Comparison of ENCODE assay signal across 27 cellular contexts in genomic region chr11:103807806-103808205, GRCh38.
DNase-seq lines count a peak whose midpoint lies in the region; ATAC-seq and TF ChIP-seq lines count a peak whose summit lies in the region.
"Had no signal": no experiment of that assay in that cellular context is flagged by ENCODE, and none has a peak within 500 bp of the region (broad histone marks: within the 10 kb centered on the region; RNA-seq: fewer than 3 reads in every experiment).

No MANE protein-coding gene starts in this region.

- H3K4me3 Mint-ChIP-seq in Calu3 (ENCODE audit: low read depth, unreplicated experiment) (no peak overlapping the region), nephron (no peak overlapping the region)
- H3K4me3 Mint-ChIP-seq: activated CD4-positive, alpha-beta T cell treated with anti-CD3 and anti-CD28 coated beads, Interleukin-2, amount 10 ng/mL, durations not matched to agents 24 days and 14 days; activated naive CD4-positive, alpha-beta T cell treated with anti-CD3 and anti-CD28 coated beads, Interleukin-2, amount 10 ng/mL, durations not matched to agents 7 days and 5 days; CD4-positive, alpha-beta T cell had no signal

- intact Hi-C loops in Calu3 (cut with micrococcal nuclease; ENCODE audit: unreplicated experiment) (loop anchor here (2.0 to 5.0 kb wide), 3 partner anchors 81 to 126 kb away; no protein-coding TSS in a partner anchor), uterus (cut with DNase I; ENCODE audit: low total_unique reads) (no loop called here)

- H3K27me3 ChIP-seq in uterus = no peaks in the 10 kb centered on the region
- H3K27me3 ChIP-seq: Peyer's patch, SJSA1, spleen had no signal

- BruUV-seq in Calu3 (replicated peaks; lab: Mats Ljungman, UMichigan) = no TSS peak

- H3K4me3 ChIP-seq in epithelial cell of esophagus (ENCODE audit: low read length) (no peak overlapping the region), uterus (no peak overlapping the region)
- H3K4me3 ChIP-seq: GM12878, Peyer's patch, psoas muscle, SJSA1, spleen had no signal

- no peak for TF ChIP-seq POLR2A in uterus (IDR thresholded peaks at IDR 0.05)

- H3K4me1 Mint-ChIP-seq in Calu3 (ENCODE audit: low read depth, unreplicated experiment) (peaks cover 40% of the 10 kb centered on the region), nephron (peaks cover 18% of the 10 kb centered on the region)
- H3K4me1 Mint-ChIP-seq: activated CD4-positive, alpha-beta T cell treated with anti-CD3 and anti-CD28 coated beads, Interleukin-2, amount 10 ng/mL, durations not matched to agents 24 days and 14 days; activated naive CD4-positive, alpha-beta T cell treated with anti-CD3 and anti-CD28 coated beads, Interleukin-2, amount 10 ng/mL, durations not matched to agents 7 days and 5 days had no signal

- no peaks in the 10 kb centered on the region for H3K4me1 ChIP-seq in uterus
- H3K4me1 ChIP-seq: Peyer's patch, psoas muscle, spleen had no signal

- H3K27ac Mint-ChIP-seq in Calu3 (ENCODE audit: unreplicated experiment) (peak overlapping the region; percentile 38), nephron (peak overlapping the region in 2 of 3 experiments; percentile 0 to 41)
- H3K27ac Mint-ChIP-seq: activated CD4-positive, alpha-beta T cell treated with anti-CD3 and anti-CD28 coated beads, Interleukin-2, amount 10 ng/mL, durations not matched to agents 24 days and 14 days; activated naive CD4-positive, alpha-beta T cell treated with anti-CD3 and anti-CD28 coated beads, Interleukin-2, amount 10 ng/mL, durations not matched to agents 7 days and 5 days; CD4-positive, alpha-beta T cell had no signal

- CTCF ChIA-PET in Calu3 (lab: Charles Lee) = no interaction called here

- H3K9me3 Mint-ChIP-seq in Calu3 (ENCODE audit: low read depth, unreplicated experiment) (peaks cover 2% of the 10 kb centered on the region), nephron (no peaks in the 10 kb centered on the region)
- H3K9me3 Mint-ChIP-seq: activated CD4-positive, alpha-beta T cell treated with anti-CD3 and anti-CD28 coated beads, Interleukin-2, amount 10 ng/mL, durations not matched to agents 24 days and 14 days; activated naive CD4-positive, alpha-beta T cell treated with anti-CD3 and anti-CD28 coated beads, Interleukin-2, amount 10 ng/mL, durations not matched to agents 7 days and 5 days; CD4-positive, alpha-beta T cell had no signal

- H3K36me3 ChIP-seq in uterus = no peaks in the 10 kb centered on the region
- H3K36me3 ChIP-seq: Peyer's patch, SJSA1, spleen had no signal

- DNase-seq in Calu3 (no peak), NCI-H69 (lab: John Stamatoyannopoulos, UW) (peak; percentile 72), epithelial cell of esophagus (ENCODE audit: low read depth) (peak; percentile 46), uterus (no peak), H4 (ENCODE audit: low spot score) (no peak)
- DNase-seq: activated CD4-positive, alpha-beta T cell treated with anti-CD3 and anti-CD28 coated beads, Interleukin-2, amount 10 ng/mL, durations not matched to agents 24 days and 14 days; activated naive CD4-positive, alpha-beta T cell treated with anti-CD3 and anti-CD28 coated beads, Interleukin-2, amount 10 ng/mL, durations not matched to agents 7 days and 5 days; anterior cingulate cortex; CD4-positive, alpha-beta T cell; DMS79; Kasumi-1; left ventricle myocardium superior; NCI-H1048; NCI-H2081; NCI-H510A; Peyer's patch; psoas muscle; spleen; stimulated activated CD4-positive, alpha-beta T cell treated with anti-CD3 and anti-CD28 coated beads, Interleukin-4, amount 100 ng/mL, for 24 hours; stimulated activated naive CD4-positive, alpha-beta T cell treated with Interleukin-2 at 50 U/mL for 16 hours; T-helper 2 cell had no signal

- ATAC-seq in HG03039 (IDR thresholded peaks at IDR 0.05; ENCODE audit: unreplicated experiment) = no peak
- no peak for ATAC-seq in HG02763 (IDR thresholded peaks at IDR 0.05; ENCODE audit: unreplicated experiment)
- ATAC-seq: GM12878, left ventricle myocardium superior, psoas muscle had no signal

- H3K36me3 Mint-ChIP-seq in Calu3 (ENCODE audit: insufficient read depth, unreplicated experiment) (no peaks in the 10 kb centered on the region), nephron (ENCODE audit: low read depth) (no peaks in the 10 kb centered on the region)
- H3K36me3 Mint-ChIP-seq: activated naive CD4-positive, alpha-beta T cell treated with anti-CD3 and anti-CD28 coated beads, Interleukin-2, amount 10 ng/mL, durations not matched to agents 7 days and 5 days had no signal

- H3K27ac ChIP-seq in uterus = no peak overlapping the region
- H3K27ac ChIP-seq: Peyer's patch, psoas muscle, SJSA1, spleen, VCaP had no signal

- TF ChIP-seq CTCF in Calu3 (IDR thresholded peaks at IDR 0.05; ENCODE audit: unreplicated experiment) (no peak), epithelial cell of esophagus (IDR thresholded peaks at IDR 0.05; ENCODE audit: insufficient read depth, low read depth, low read length, missing control alignments) (no peak), nephron (IDR thresholded peaks at IDR 0.05; ENCODE audit: unreplicated experiment in 3 of 3) (no peak), uterus (IDR thresholded peaks at IDR 0.05) (no peak)

- H3K9me3 ChIP-seq in uterus = no peaks in the 10 kb centered on the region
- H3K9me3 ChIP-seq: Peyer's patch, psoas muscle, SJSA1, spleen had no signal

- H3K27me3 Mint-ChIP-seq in Calu3 (ENCODE audit: unreplicated experiment) (no peaks in the 10 kb centered on the region), nephron (ENCODE audit: low read depth) (no peaks in the 10 kb centered on the region)
- H3K27me3 Mint-ChIP-seq: activated CD4-positive, alpha-beta T cell treated with anti-CD3 and anti-CD28 coated beads, Interleukin-2, amount 10 ng/mL, durations not matched to agents 24 days and 14 days; activated naive CD4-positive, alpha-beta T cell treated with anti-CD3 and anti-CD28 coated beads, Interleukin-2, amount 10 ng/mL, durations not matched to agents 7 days and 5 days; CD4-positive, alpha-beta T cell had no signal

Comparison
In these comparisons a context has a peak if more than half of its experiments do, and no peak if none do; other contexts are left out.
1. DNase-seq: peak in NCI-H69 (single experiment) and epithelial cell of esophagus (single experiment); none in Calu3 (single experiment), uterus (0 of 2) and H4 (single experiment).